In genomic region chr19:4633140-4633967, GRCh38 we compare ENCODE assay signal across 8 cellular contexts. TPM values are rescaled to one million over a fixed set of nuclear protein-coding genes. Genes with fewer than 3 reads are reported as not detected.
DNase-seq lines count a peak whose midpoint lies in the region; ATAC-seq and TF ChIP-seq lines count a peak whose summit lies in the region.

No MANE protein-coding gene starts in this region.

- H3K36me3 Mint-ChIP-seq in type B pancreatic cell = no peaks in the 10 kb centered on the region

- TF ChIP-seq CTCF in AG10803 (conservative IDR thresholded peaks at IDR 0.05; ENCODE audit: low read length) = peak; percentile 81
- peak; percentile 94 for TF ChIP-seq CTCF in epithelial cell of proximal tubule (conservative IDR thresholded peaks at IDR 0.05; ENCODE audit: low read depth, low read length)
- peak; percentile 84 for TF ChIP-seq CTCF in type B pancreatic cell (conservative IDR thresholded peaks at IDR 0.05)

- H3K27ac Mint-ChIP-seq in type B pancreatic cell = peak overlapping the region; percentile 80

- H3K4me3 Mint-ChIP-seq in type B pancreatic cell = peak overlapping the region; percentile 74

- no peak overlapping the region for H3K4me3 ChIP-seq in AG10803 (ENCODE audit: low read length)
- H3K4me3 ChIP-seq in epithelial cell of proximal tubule (ENCODE audit: low read depth, low read length) = no peak overlapping the region

- no peak for ATAC-seq in GM18502 (IDR thresholded peaks at IDR 0.05; ENCODE audit: poor library complexity, unreplicated experiment)

- peaks cover 6% of the 10 kb centered on the region for H3K4me1 Mint-ChIP-seq in type B pancreatic cell (ENCODE audit: unreplicated experiment)

- DNase-seq in AG10803 (ENCODE audit: low read depth) = peak; percentile 56
- peak; percentile 30 for DNase-seq in GM19240 (ENCODE audit: insufficient read length, low spot score)
- peak; percentile 90 for DNase-seq in NCI-H82 (lab: John Stamatoyannopoulos, UW)
- DNase-seq in activated CD4-positive, alpha-beta T cell treated with anti-CD3 and anti-CD28 coated beads, Interleukin-2, amount 50 U/mL, for 48 hours = peak; percentile 60 to 63
- DNase-seq in epithelial cell of proximal tubule (ENCODE audit: low read depth) = peak; percentile 64
- peak; percentile 96 for DNase-seq in myocyte (ENCODE audit: low read depth)
- no peak for DNase-seq in type B pancreatic cell (ENCODE audit: extremely low spot score, unreplicated experiment)

- peaks cover 5% of the 10 kb centered on the region for H3K27me3 Mint-ChIP-seq in type B pancreatic cell

- no peaks in the 10 kb centered on the region for H3K9me3 Mint-ChIP-seq in type B pancreatic cell

RNA-seq across cellular contexts. Expression of gene TNFAIP8L1, which starts 6.0 kb away (rescaled TPM):
- total RNA-seq in epithelial cell of proximal tubule = 6.7 and 7.4 TPM in 2 replicates
- total RNA-seq in myocyte = 3.7 and 7.5 TPM in 2 replicates
- polyA plus RNA-seq in myocyte (2012) = 8.0 TPM
- 4.3 and 8.9 TPM in 2 replicates for total RNA-seq in type B pancreatic cell (ENCODE audit: low replicate concordance)

RNA-seq across cellular contexts. Expression of gene MYDGF, which starts 36.8 kb away (rescaled TPM):
- total RNA-seq in epithelial cell of proximal tubule (83.0 and 126 TPM in 2 replicates), myocyte (64.6 and 65.2 TPM in 2 replicates), type B pancreatic cell (ENCODE audit: low replicate concordance) (57.5 and 63.7 TPM in 2 replicates)
- 274 TPM for polyA plus RNA-seq in myocyte (2012)
